7 cellular contexts compared by ENCODE assay signal in genomic region chr1:2322065-2322571, GRCh38.
DNase-seq lines count a peak whose midpoint lies in the region; ATAC-seq and TF ChIP-seq lines count a peak whose summit lies in the region.

No MANE protein-coding gene starts in this region.

- no peak for ATAC-seq in HG02973 (IDR thresholded peaks at IDR 0.05; ENCODE audit: unreplicated experiment)
- no peak for ATAC-seq in HG02938 (IDR thresholded peaks at IDR 0.05; ENCODE audit: unreplicated experiment)

- CTCF ChIA-PET in OCI-LY7 (lab: Charles Lee; ENCODE audit: unreplicated experiment), result interaction anchor here (0.6 kb wide), 1 partner anchor 11 kb away, joined by 3 read pairs; no protein-coding TSS in a partner anchor

- DNase-seq in NCI-H69 (lab: John Stamatoyannopoulos, UW) (peak; percentile 8), epidermal melanocyte (ENCODE audit: insufficient read length, low spot score) (peak; percentile 88), mesendoderm (peak; percentile 81), tibial artery (peak; percentile 82 to 94), OCI-LY7 (ENCODE audit: low spot score) (no peak)

- H3K27me3 ChIP-seq in mesendoderm (ENCODE audit: insufficient read depth, low read length, poor library complexity) (no peaks in the 10 kb centered on the region), tibial artery (no peaks in the 10 kb centered on the region)

- H3K18ac ChIP-seq in mesendoderm (ENCODE audit: low read length), result no peak overlapping the region

- TF ChIP-seq CTCF in tibial artery (IDR thresholded peaks at IDR 0.05), result peak in 1 of 2 experiments; percentile 8
- no peak for TF ChIP-seq CTCF in OCI-LY7 (conservative IDR thresholded peaks at IDR 0.05; ENCODE audit: low read length)

- POLR2A ChIA-PET in OCI-LY7 (lab: Charles Lee), result no interaction called here

- H2AK5ac ChIP-seq in mesendoderm (ENCODE audit: low read length), result no peak overlapping the region

- no peaks in the 10 kb centered on the region for H3K9me3 ChIP-seq in tibial artery
- no peaks in the 10 kb centered on the region for H3K9me3 ChIP-seq in OCI-LY7 (ENCODE audit: low read length)

- H3K23ac ChIP-seq in mesendoderm (ENCODE audit: low read length), result no peak overlapping the region

- H3K4me2 ChIP-seq in mesendoderm (ENCODE audit: low read length), result no peak overlapping the region
- H3K4me2 ChIP-seq in OCI-LY7 (ENCODE audit: low read length), result no peak overlapping the region

- no peak overlapping the region for H2BK120ac ChIP-seq in mesendoderm (ENCODE audit: low read depth, low read length)

- no peak overlapping the region for H3K9ac ChIP-seq in mesendoderm (ENCODE audit: low read length)

- H3K36me3 ChIP-seq in mesendoderm (ENCODE audit: control insufficient read depth, insufficient read depth, low read length) (no peaks in the 10 kb centered on the region), tibial artery (no peaks in the 10 kb centered on the region), OCI-LY7 (ENCODE audit: insufficient read depth, low read length) (no peaks in the 10 kb centered on the region)

- no peaks in the 10 kb centered on the region for H3K9me2 ChIP-seq in OCI-LY7 (ENCODE audit: insufficient read depth, low read length)

- H4K20me1 ChIP-seq in OCI-LY7 (ENCODE audit: insufficient read depth, low read length), result no peaks in the 10 kb centered on the region

- no peak overlapping the region for H4K8ac ChIP-seq in mesendoderm (ENCODE audit: low read depth, low read length)

- no TSS peak for BruUV-seq in OCI-LY7 (replicated peaks; lab: Mats Ljungman, UMichigan)

- no peaks in the 10 kb centered on the region for H3K79me2 ChIP-seq in mesendoderm (ENCODE audit: control insufficient read depth, insufficient read depth, low read length)
- H3K79me2 ChIP-seq in OCI-LY7 (ENCODE audit: insufficient read depth, low read depth, low read length), result no peaks in the 10 kb centered on the region

- H2BK15ac ChIP-seq in mesendoderm (replicated peaks; ENCODE audit: low read depth), result no peak overlapping the region

- H3K27ac ChIP-seq in mesendoderm (ENCODE audit: low read depth, low read length), result no peak overlapping the region
- H3K27ac ChIP-seq in tibial artery, result peak overlapping the region; percentile 90 to 93
- H3K27ac ChIP-seq in OCI-LY7 (ENCODE audit: low read depth, low read length, poor library complexity, severe bottlenecking), result no peak overlapping the region

- H3K56ac ChIP-seq in mesendoderm (ENCODE audit: low read length), result peak overlapping the region; percentile 49

- no peak overlapping the region for H4K5ac ChIP-seq in mesendoderm (ENCODE audit: low read length)

- H3K79me1 ChIP-seq in mesendoderm (ENCODE audit: low read length), result no peaks in the 10 kb centered on the region

- intact Hi-C loops in tibial artery (cut with DNase I; ENCODE audit: low total_unique reads), result no loop called here
- intact Hi-C loops in OCI-LY7 (cut with micrococcal nuclease; ENCODE audit: unreplicated experiment), result no loop called here

- no peak overlapping the region for H2BK5ac ChIP-seq in mesendoderm (ENCODE audit: low read length)

- no peak overlapping the region for H3K4ac ChIP-seq in mesendoderm (ENCODE audit: low read depth, low read length)

- H3K4me1 ChIP-seq in mesendoderm (ENCODE audit: control insufficient read depth, low read depth, low read length), result no peaks in the 10 kb centered on the region
- peaks cover 9 to 73% (median 57%) of the 10 kb centered on the region in 4 donors for H3K4me1 ChIP-seq in tibial artery
- H3K4me1 ChIP-seq in OCI-LY7 (ENCODE audit: insufficient read depth, low read length, poor library complexity, severe bottlenecking), result no peaks in the 10 kb centered on the region

- H3K4me3 ChIP-seq in mesendoderm (ENCODE audit: low read length) (no peak overlapping the region), tibial artery (peak overlapping the region; percentile 19 to 43), OCI-LY7 (ENCODE audit: low read depth, low read length, poor library complexity, severe bottlenecking) (no peak overlapping the region)

- H2AFZ ChIP-seq in OCI-LY7 (ENCODE audit: low read length), result no peak overlapping the region

- WGBS in mesendoderm (ENCODE audit: extremely low coverage, insufficient coverage, low lambda C conversion rate), result no CpG with 5 or more reads among the region's 30 CpGs

Comparison
In these comparisons a context has a peak if more than half of its experiments do, and no peak if none do; other contexts are left out.
1. H3K27ac ChIP-seq: peak in tibial artery (2 of 2); none in mesendoderm (single experiment) and OCI-LY7 (single experiment).
2. H3K4me3 ChIP-seq: peak in tibial artery (2 of 2); none in mesendoderm (single experiment) and OCI-LY7 (single experiment).